Comparison of ENCODE assay signal across 21 cellular contexts in genomic region chr3:160472344-160472743, GRCh38. TPM values are rescaled to one million over a fixed set of nuclear protein-coding genes. Genes with fewer than 3 reads are reported as not detected.
DNase-seq lines count a peak whose midpoint lies in the region; ATAC-seq and TF ChIP-seq lines count a peak whose summit lies in the region.
"Had no signal": no experiment of that assay in that cellular context is flagged by ENCODE, and none has a peak within 500 bp of the region (broad histone marks: within the 10 kb centered on the region; RNA-seq: fewer than 3 reads in every experiment).

No MANE protein-coding gene starts in this region.

- ATAC-seq in GM19043 (IDR thresholded peaks at IDR 0.05; ENCODE audit: low read depth, unreplicated experiment) (peak; percentile 57), HG02588 (IDR thresholded peaks at IDR 0.05; ENCODE audit: unreplicated experiment) (peak; percentile 72), HG03460 (IDR thresholded peaks at IDR 0.05; ENCODE audit: unreplicated experiment) (peak; percentile 79)
- ATAC-seq: activated CD8-positive, alpha-beta T cell treated with anti-CD3 and anti-CD28 coated beads, Interleukin-2, amount 10 ng/mL, durations not matched to agents 7 days and 5 days; activated T-cell treated with anti-CD3 and anti-CD28 coated beads, Interleukin-2, amount 50 U/mL, for 4 hours had no signal

- H3K4me3 ChIP-seq in Karpas-422 (ENCODE audit: low read length) = no peak overlapping the region
- H3K4me3 ChIP-seq: hepatocyte, skin epidermis had no signal

- no peaks in the 10 kb centered on the region for H3K9me3 Mint-ChIP-seq in type B pancreatic cell

- H3K4me1 Mint-ChIP-seq in type B pancreatic cell (ENCODE audit: unreplicated experiment) = peaks cover 4% of the 10 kb centered on the region
- H3K4me1 Mint-ChIP-seq: brain had no signal

- no peaks in the 10 kb centered on the region; the same call in 1 of the 2 replicates for H3K9me3 ChIP-seq in Karpas-422 (ENCODE audit: low read length)

- H4K20me1 ChIP-seq in Karpas-422 (ENCODE audit: insufficient read depth, low read depth, low read length) = no peaks in the 10 kb centered on the region

- no peak overlapping the region for H3K27ac Mint-ChIP-seq in type B pancreatic cell
- H3K27ac Mint-ChIP-seq: activated CD8-positive, alpha-beta T cell treated with anti-CD3 and anti-CD28 coated beads, Interleukin-2, amount 10 ng/mL, durations not matched to agents 7 days and 5 days; activated naive CD8-positive, alpha-beta T cell; brain; natural killer cell treated with Interleukin-12 subunit alpha and Interleukin-12 subunit beta and Interleukin-15 and Interleukin-18, amount 100 ng/mL, for 72 hours; T-helper 2 cell treated with Interferon-gamma antibody and Interleukin-4, amounts not matched to agents 5 μg/mL and 100 μg/mL, for 36 hours had no signal

- H3K27me3 Mint-ChIP-seq in type B pancreatic cell = peaks cover 11% of the 10 kb centered on the region

- no peak for TF ChIP-seq CTCF in type B pancreatic cell (conservative IDR thresholded peaks at IDR 0.05)

- H3K36me3 Mint-ChIP-seq in type B pancreatic cell = peaks cover 5% of the 10 kb centered on the region

- no peak overlapping the region for H3K27ac ChIP-seq in Karpas-422 (ENCODE audit: low read length)
- H3K27ac ChIP-seq: hepatocyte had no signal

- H3K36me3 ChIP-seq in Karpas-422 (ENCODE audit: insufficient read depth, low read length) = no peaks in the 10 kb centered on the region

- H2AFZ ChIP-seq in Karpas-422 (ENCODE audit: low read length) = no peak overlapping the region
- H2AFZ ChIP-seq: hepatocyte had no signal

- H3K4me1 ChIP-seq in Karpas-422 (ENCODE audit: low read length) = no peaks in the 10 kb centered on the region
- H3K4me1 ChIP-seq: Caco-2 had no signal

- no peak overlapping the region for H3K4me3 Mint-ChIP-seq in type B pancreatic cell
- H3K4me3 Mint-ChIP-seq: activated CD8-positive, alpha-beta T cell treated with anti-CD3 and anti-CD28 coated beads, Interleukin-2, amount 10 ng/mL, durations not matched to agents 7 days and 5 days; activated naive CD8-positive, alpha-beta T cell; activated T-cell treated with anti-CD3 and anti-CD28 coated beads, Interleukin-2, amount 50 U/mL, for 4 hours; brain; natural killer cell treated with Interleukin-12 subunit alpha and Interleukin-12 subunit beta and Interleukin-15 and Interleukin-18, amount 100 ng/mL, for 72 hours; T-helper 2 cell treated with Interferon-gamma antibody and Interleukin-4, amounts not matched to agents 5 μg/mL and 100 μg/mL, for 36 hours had no signal

- no peaks in the 10 kb centered on the region for H3K9me2 ChIP-seq in Karpas-422 (replicated peaks; ENCODE audit: insufficient read depth, low read length)

- H3K27me3 ChIP-seq in Karpas-422 (ENCODE audit: low read length) = no peaks in the 10 kb centered on the region
- H3K27me3 ChIP-seq: hepatocyte had no signal

- no peak overlapping the region for H3K4me2 ChIP-seq in Karpas-422 (ENCODE audit: low read depth, low read length, poor library complexity, severe bottlenecking)
- H3K4me2 ChIP-seq: hepatocyte had no signal

- H3K9ac ChIP-seq in Karpas-422 (ENCODE audit: low read length) = no peak overlapping the region

- DNase-seq in renal cortical epithelial cell (ENCODE audit: low read depth) (peak; percentile 70), type B pancreatic cell (ENCODE audit: extremely low spot score, unreplicated experiment) (no peak), Karpas-422 (no peak)
- no peak for DNase-seq in stimulated activated CD4-positive, alpha-beta T cell treated with anti-CD3 and anti-CD28 coated beads, Interleukin-15, amount 100 ng/mL, for 24 hours
- DNase-seq: activated CD4-positive, CD25-positive, alpha-beta regulatory T cell; activated CD8-positive, alpha-beta T cell treated with anti-CD3 and anti-CD28 coated beads, Interleukin-2, amount 10 ng/mL, durations not matched to agents 7 days and 5 days; activated T-cell treated with anti-CD3 and anti-CD28 coated beads, Interleukin-2, amount 50 U/mL, for 4 hours; Caco-2; cortex of kidney; mesenchymal stem cell; NCI-H774; stimulated activated CD4-positive, alpha-beta T cell treated with anti-CD3 and anti-CD28 coated beads, Interleukin-4, amount 100 ng/mL, for 24 hours had no signal

- H3K79me2 ChIP-seq in Karpas-422 (ENCODE audit: low read length) = no peaks in the 10 kb centered on the region
- H3K79me2 ChIP-seq: hepatocyte had no signal

RNA-seq across cellular contexts. Expression of gene TRIM59, which starts 22.8 kb away (rescaled TPM):
- total RNA-seq in renal cortical epithelial cell (18.8 and 35.3 TPM in 2 replicates), type B pancreatic cell (ENCODE audit: low replicate concordance) (13.8 and 28.1 TPM in 2 replicates)
- 7.0 and 39.3 TPM in 2 replicates for total RNA-seq in Karpas-422 (2014; rRNA removed; shearing (Covaris generic); ENCODE audit: low replicate concordance)
